11 cellular contexts compared by ENCODE assay signal in genomic region chr18:63832470-63832869, GRCh38. TPM values are rescaled to one million over a fixed set of nuclear protein-coding genes. Genes with fewer than 3 reads are reported as not detected.
DNase-seq lines count a peak whose midpoint lies in the region; ATAC-seq and TF ChIP-seq lines count a peak whose summit lies in the region.
"Had no signal": no experiment of that assay in that cellular context is flagged by ENCODE, and none has a peak within 500 bp of the region (broad histone marks: within the 10 kb centered on the region; RNA-seq: fewer than 3 reads in every experiment).

No MANE protein-coding gene starts in this region.

- ATAC-seq in GM18873 (IDR thresholded peaks at IDR 0.05; ENCODE audit: low FRiP score, unreplicated experiment) (peak; percentile 83), HG02571 (IDR thresholded peaks at IDR 0.05; ENCODE audit: unreplicated experiment) (peak; percentile 69), HG03575 (IDR thresholded peaks at IDR 0.05; ENCODE audit: extremely low read depth, insufficient number of reproducible peaks, low FRiP score, unreplicated experiment) (peak; percentile 35)

- TF ChIP-seq CTCF in osteoblast (IDR thresholded peaks at IDR 0.05; ENCODE audit: extremely low read depth, low read depth, low read length): no peak
- TF ChIP-seq CTCF in GM13976 (IDR thresholded peaks at IDR 0.05; ENCODE audit: borderline replicate concordance, control extremely low read depth, extremely low read depth, insufficient read depth, missing control alignments): no peak

- DNase-seq in osteoblast (ENCODE audit: insufficient read length, low spot score, missing footprints) (peak; percentile 82), GM13976 (ENCODE audit: low spot score) (no peak), nucleus accumbens (lab: John Stamatoyannopoulos, UW) (no peak), NCI-H2227 (lab: John Stamatoyannopoulos, UW; ENCODE audit: unreplicated experiment) (no peak)
- DNase-seq: activated CD4-positive, alpha-beta T cell treated with anti-CD3 and anti-CD28 coated beads, Interleukin-2, amount 50 U/mL, for 4 hours; KBM-7; occipital lobe had no signal

- H3K9me3 ChIP-seq in osteoblast (ENCODE audit: low read depth, low read length): no peaks in the 10 kb centered on the region

- no peaks in the 10 kb centered on the region for H3K27me3 ChIP-seq in osteoblast (ENCODE audit: insufficient read depth, low read length)

- H3K27ac ChIP-seq in osteoblast (ENCODE audit: low read depth, low read length): peak overlapping the region; percentile 72
- H3K27ac ChIP-seq: PC-9 had no signal

- peak overlapping the region; percentile 7 for H3K4me2 ChIP-seq in osteoblast (ENCODE audit: insufficient read depth, low read length)
- H3K4me2 ChIP-seq: PC-9 had no signal

- in situ Hi-C loops in GM13976 (cut with MboI; ENCODE audit: low sequenced_read_pairs, unreplicated experiment): loop anchor here (10.0 kb wide), 1 partner anchor 248 kb away; the partner anchor contains the start of gene SERPINB13

- no peaks in the 10 kb centered on the region for H4K20me1 ChIP-seq in osteoblast (ENCODE audit: insufficient read depth, low read length)

- no peak overlapping the region for H2AFZ ChIP-seq in osteoblast (ENCODE audit: low read length)
- H2AFZ ChIP-seq: PC-9 had no signal

- H3K4me3 ChIP-seq in osteoblast (ENCODE audit: insufficient read depth, low read length): no peak overlapping the region
- H3K4me3 ChIP-seq: PC-9 had no signal

- no peaks in the 10 kb centered on the region for H3K36me3 ChIP-seq in osteoblast (ENCODE audit: insufficient read depth, low read length)

- H3K79me2 ChIP-seq in osteoblast (ENCODE audit: insufficient read depth, low read length): no peaks in the 10 kb centered on the region

- peaks cover 40% of the 10 kb centered on the region for H3K4me1 ChIP-seq in osteoblast (ENCODE audit: insufficient read depth, low read length)

RNA-seq across cellular contexts. Expression of gene SERPINB2, which starts 55.0 kb away (rescaled TPM):
- 0.72 and 1.8 TPM in 2 replicates for total RNA-seq in osteoblast
- total RNA-seq: PC-9 had no signal

RNA-seq across cellular contexts. Expression of gene SERPINB7, which starts 57.3 kb away (rescaled TPM):
- 0.36 and 0.88 TPM in 2 replicates for total RNA-seq in osteoblast
- total RNA-seq: occipital lobe had no signal
